In genomic region chr4:61740950-61741638, GRCh38 we compare ENCODE assay signal across 10 cellular contexts.
DNase-seq lines count a peak whose midpoint lies in the region; ATAC-seq and TF ChIP-seq lines count a peak whose summit lies in the region.
"Had no signal": no experiment of that assay in that cellular context is flagged by ENCODE, and none has a peak within 500 bp of the region (broad histone marks: within the 10 kb centered on the region; RNA-seq: fewer than 3 reads in every experiment).

No MANE protein-coding gene starts in this region.

- ATAC-seq in Right ventricle myocardium inferior = peak; percentile 80
- peak; percentile 19 for ATAC-seq in lung (ENCODE audit: insufficient read depth, low FRiP score)

- H3K9me3 ChIP-seq in right atrium auricular region (peaks cover 0 to 7% of the 10 kb centered on the region in 2 donors), lung (ENCODE audit: control insufficient read depth in 2 of 2, insufficient read depth in 1 of 2, low read length in 1 of 2) (peaks cover 0 to 3% of the 10 kb centered on the region in 2 donors), uterus (no peaks in the 10 kb centered on the region), A673 (ENCODE audit: low read depth, low read length, poor library complexity, severe bottlenecking) (no peaks in the 10 kb centered on the region)

- WGBS in lung, 2 donors = 43 to 44% methylated on average over 4 of the region's 4 CpGs

- H3K4me1 ChIP-seq in right atrium auricular region (no peaks in the 10 kb centered on the region), lung (ENCODE audit: control insufficient read depth in 2 of 2, insufficient read depth in 2 of 2, low read length in 2 of 2) (peaks cover 0 to 3% of the 10 kb centered on the region in 2 donors), uterus (no peaks in the 10 kb centered on the region), A673 (ENCODE audit: insufficient read depth, low read length, poor library complexity, severe bottlenecking) (no peaks in the 10 kb centered on the region)

- TF ChIP-seq POLR2A in uterus (IDR thresholded peaks at IDR 0.05) = no peak

- intact Hi-C loops in Right ventricle myocardium inferior (cut with DNase I) (no loop called here), uterus (cut with DNase I; ENCODE audit: low total_unique reads) (no loop called here), A673 (cut with micrococcal nuclease; ENCODE audit: unreplicated experiment) (no loop called here)

- DNase-seq in Right ventricle myocardium inferior (ENCODE audit: missing footprints) (no peak), right atrium auricular region (ENCODE audit: low spot score) (no peak), brain microvascular endothelial cell (no peak), lung (ENCODE audit: low spot score) (no peak), uterus (no peak), A673 (ENCODE audit: low spot score) (no peak)
- no peak for DNase-seq in stimulated activated naive CD4-positive, alpha-beta T cell treated with Interleukin-2 at 50 U/mL for 16 hours (lab: John Stamatoyannopoulos, UW)
- no peak for DNase-seq in stimulated activated CD4-positive, alpha-beta T cell treated with anti-CD3 and anti-CD28 coated beads, Interleukin-4, amount 100 ng/mL, for 4 hours
- DNase-seq: DMS79 had no signal

- H3K36me3 ChIP-seq in right atrium auricular region = no peaks in the 10 kb centered on the region
- H3K36me3 ChIP-seq in brain microvascular endothelial cell (replicated peaks) = no peaks in the 10 kb centered on the region
- H3K36me3 ChIP-seq in lung (ENCODE audit: control insufficient read depth in 2 of 2, insufficient read depth in 2 of 2, low read length in 2 of 2) = no peaks in the 10 kb centered on the region
- H3K36me3 ChIP-seq in uterus = no peaks in the 10 kb centered on the region
- no peaks in the 10 kb centered on the region for H3K36me3 ChIP-seq in A673 (ENCODE audit: insufficient read depth, low read length, poor library complexity, severe bottlenecking)

- in situ Hi-C loops in brain microvascular endothelial cell (cut with HindIII; ENCODE audit: low pct_ligation_motif_present, low sequenced_read_pairs) = no loop called here

- no TSS peak for BruUV-seq in A673 (replicated peaks; lab: Mats Ljungman, UMichigan)

- H3K27ac ChIP-seq in right atrium auricular region (no peak overlapping the region), brain microvascular endothelial cell (no peak overlapping the region), lung (ENCODE audit: low read depth in 1 of 2, low read length in 1 of 2) (peak overlapping the region in 1 of 2 donors; percentile 21), uterus (no peak overlapping the region), A673 (ENCODE audit: low read depth, low read length, poor library complexity, severe bottlenecking) (no peak overlapping the region)
- H3K27ac ChIP-seq: skin epidermis had no signal

- H3K4me3 ChIP-seq in right atrium auricular region (no peak overlapping the region), brain microvascular endothelial cell (ENCODE audit: low read depth, low read length) (no peak overlapping the region), lung (no peak overlapping the region), uterus (no peak overlapping the region), A673 (ENCODE audit: low read depth, low read length, poor library complexity, severe bottlenecking) (no peak overlapping the region)
- H3K4me3 ChIP-seq: skin epidermis had no signal

- POLR2A ChIA-PET in A673 (lab: Charles Lee; ENCODE audit: low non-redundant PET) = no interaction called here

- H3K27me3 ChIP-seq in right atrium auricular region = no peaks in the 10 kb centered on the region
- no peaks in the 10 kb centered on the region for H3K27me3 ChIP-seq in brain microvascular endothelial cell (replicated peaks)
- no peaks in the 10 kb centered on the region for H3K27me3 ChIP-seq in lung (ENCODE audit: control insufficient read depth, insufficient read depth)
- no peaks in the 10 kb centered on the region for H3K27me3 ChIP-seq in uterus
- no peaks in the 10 kb centered on the region for H3K27me3 ChIP-seq in A673 (replicated peaks; ENCODE audit: insufficient read depth, low read depth, low read length, poor library complexity)

- TF ChIP-seq CTCF in right atrium auricular region (IDR thresholded peaks at IDR 0.05) = peak in 1 of 2 donors; percentile 14
- peak; percentile 35 for TF ChIP-seq CTCF in brain microvascular endothelial cell (IDR thresholded peaks at IDR 0.05; ENCODE audit: low read depth, low read length, missing control alignments)
- TF ChIP-seq CTCF in lung (IDR thresholded peaks at IDR 0.05; ENCODE audit: control extremely low read depth, extremely low read depth) = no peak
- TF ChIP-seq CTCF in uterus (IDR thresholded peaks at IDR 0.05) = peak in 3 of 4 experiments; percentile 3 to 6 (median 3)
- TF ChIP-seq CTCF in A673 (conservative IDR thresholded peaks at IDR 0.05; ENCODE audit: low read depth, low read length) = no peak

- CTCF ChIA-PET in A673 (lab: Charles Lee) = no interaction called here

Comparison
In these comparisons a context has a peak if more than half of its experiments do, and no peak if none do; other contexts are left out.
1. CTCF ChIP-seq: peak in brain microvascular endothelial cell (single experiment) and uterus (3 of 4); none in lung (single experiment) and A673 (single experiment).